In the genomic region with DNA sequence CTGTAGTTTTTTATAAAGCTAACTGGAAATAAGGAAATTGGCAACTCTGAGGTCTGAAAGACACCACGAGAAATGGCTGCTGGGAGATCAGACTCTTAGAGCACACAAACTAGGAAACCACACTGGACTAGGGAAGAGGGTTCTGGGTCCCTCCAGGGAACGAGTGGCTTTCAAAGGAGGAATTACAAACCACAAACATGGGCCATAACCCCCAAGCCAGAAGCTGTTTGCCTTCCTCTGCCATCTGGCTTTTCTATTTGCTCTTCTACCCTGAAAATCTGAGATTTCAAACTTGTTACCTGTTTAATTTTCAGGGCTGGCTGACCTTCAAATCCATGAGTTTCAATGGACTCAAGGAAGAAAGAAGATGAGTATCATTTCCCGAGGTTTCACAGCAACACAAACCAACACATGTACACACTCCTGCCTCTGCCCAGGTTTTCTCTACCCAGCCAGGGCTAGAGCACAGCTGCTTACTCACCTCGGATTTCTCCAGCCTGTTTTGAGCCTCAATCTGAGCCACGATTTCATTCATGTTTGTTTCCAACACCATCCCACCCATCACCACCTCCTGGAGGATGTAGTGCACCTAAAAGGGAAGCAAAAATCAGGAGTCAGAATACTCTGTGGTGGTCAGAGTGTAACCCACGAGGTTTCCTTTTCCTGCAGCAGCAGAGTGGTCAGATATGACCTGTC, we compare ENCODE assay signal across 1 cellular context.
TF ChIP-seq lines count a peak whose summit lies in the region.

No MANE protein-coding gene starts in this region.

TF ChIP-seq in IMR-90, 13 proteins besides CTCF, POLR2A, EP300 and RAD21:
- TF ChIP-seq MXI1 (IDR thresholded peaks at IDR 0.05; ENCODE audit: borderline replicate concordance, low read depth, low read length) (no peak), RFX5 (IDR thresholded peaks at IDR 0.05; ENCODE audit: low read depth, low read length) (no peak), CHD1 (IDR thresholded peaks at IDR 0.05; ENCODE audit: low read depth, low read length) (no peak), NFE2L2 (IDR thresholded peaks at IDR 0.05; ENCODE audit: low read depth, low read length) (no peak), MAZ (IDR thresholded peaks at IDR 0.05; ENCODE audit: borderline replicate concordance, low read depth, low read length) (no peak), RCOR1 (IDR thresholded peaks at IDR 0.05; ENCODE audit: insufficient replicate concordance, low read length) (no peak), FOS (IDR thresholded peaks at IDR 0.05; ENCODE audit: low read depth, low read length) (no peak), CEBPB (IDR thresholded peaks at IDR 0.05; ENCODE audit: low read depth, low read length) (no peak), BHLHE40 (IDR thresholded peaks at IDR 0.05; ENCODE audit: low read depth, low read length) (no peak), SMC3 (IDR thresholded peaks at IDR 0.05; ENCODE audit: low read depth, low read length) (no peak), MAFK (IDR thresholded peaks at IDR 0.05; ENCODE audit: low read depth, low read length) (no peak)
- TF ChIP-seq, protein P1, sequence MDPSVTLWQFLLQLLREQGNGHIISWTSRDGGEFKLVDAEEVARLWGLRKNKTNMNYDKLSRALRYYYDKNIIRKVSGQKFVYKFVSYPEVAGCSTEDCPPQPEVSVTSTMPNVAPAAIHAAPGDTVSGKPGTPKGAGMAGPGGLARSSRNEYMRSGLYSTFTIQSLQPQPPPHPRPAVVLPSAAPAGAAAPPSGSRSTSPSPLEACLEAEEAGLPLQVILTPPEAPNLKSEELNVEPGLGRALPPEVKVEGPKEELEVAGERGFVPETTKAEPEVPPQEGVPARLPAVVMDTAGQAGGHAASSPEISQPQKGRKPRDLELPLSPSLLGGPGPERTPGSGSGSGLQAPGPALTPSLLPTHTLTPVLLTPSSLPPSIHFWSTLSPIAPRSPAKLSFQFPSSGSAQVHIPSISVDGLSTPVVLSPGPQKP (IDR thresholded peaks at IDR 0.05; ENCODE audit: borderline replicate concordance, low read depth, low read length) = no peak
- TF ChIP-seq, protein P2, sequence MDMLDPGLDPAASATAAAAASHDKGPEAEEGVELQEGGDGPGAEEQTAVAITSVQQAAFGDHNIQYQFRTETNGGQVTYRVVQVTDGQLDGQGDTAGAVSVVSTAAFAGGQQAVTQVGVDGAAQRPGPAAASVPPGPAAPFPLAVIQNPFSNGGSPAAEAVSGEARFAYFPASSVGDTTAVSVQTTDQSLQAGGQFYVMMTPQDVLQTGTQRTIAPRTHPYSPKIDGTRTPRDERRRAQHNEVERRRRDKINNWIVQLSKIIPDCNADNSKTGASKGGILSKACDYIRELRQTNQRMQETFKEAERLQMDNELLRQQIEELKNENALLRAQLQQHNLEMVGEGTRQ (IDR thresholded peaks at IDR 0.05; ENCODE audit: low read depth, low read length) = no peak
